ENCODE assay signal across 8 cellular contexts in genomic region chr11:64916040-64916847, GRCh38. TPM values are rescaled to one million over a fixed set of nuclear protein-coding genes. Genes with fewer than 3 reads are reported as not detected.
DNase-seq lines count a peak whose midpoint lies in the region; FAIRE-seq and TF ChIP-seq lines count a peak whose summit lies in the region.

No MANE protein-coding gene starts in this region.

- H3K36me3 ChIP-seq in Karpas-422 (ENCODE audit: insufficient read depth, low read length) (peaks cover 4% of the 10 kb centered on the region; the same call in 1 of the 2 replicates), muscle layer of duodenum (ENCODE audit: control insufficient read depth in 1 of 2, insufficient read depth in 2 of 2, low read length in 2 of 2) (peaks cover 18 to 33% of the 10 kb centered on the region in 2 donors)

- H3K79me2 ChIP-seq in Karpas-422 (ENCODE audit: low read length) = peaks cover 21% of the 10 kb centered on the region

- H3K27me3 ChIP-seq in Karpas-422 (ENCODE audit: low read length) (no peaks in the 10 kb centered on the region), muscle layer of duodenum (ENCODE audit: low read depth, low read length) (no peaks in the 10 kb centered on the region)

- H3K4me3 ChIP-seq in Karpas-422 (ENCODE audit: low read length) (peak overlapping the region; percentile 75), epithelial cell of proximal tubule (ENCODE audit: low read depth, low read length) (peak overlapping the region; percentile 97), muscle layer of duodenum (ENCODE audit: low read depth in 1 of 2, low read length in 2 of 2) (peak overlapping the region; percentile 91 to 98)

- H2AFZ ChIP-seq in Karpas-422 (ENCODE audit: low read length) = no peak overlapping the region

- H3K9ac ChIP-seq in Karpas-422 (ENCODE audit: low read length) = peak overlapping the region; percentile 82

- H3K4me1 ChIP-seq in Karpas-422 (ENCODE audit: low read length) (peaks cover 39% of the 10 kb centered on the region), muscle layer of duodenum (ENCODE audit: control insufficient read depth in 1 of 2, insufficient read depth in 2 of 2, low read length in 2 of 2) (peaks cover 12 to 33% of the 10 kb centered on the region in 2 donors)

- H3K27ac ChIP-seq in Karpas-422 (ENCODE audit: low read length) = peak overlapping the region; percentile 41
- H3K27ac ChIP-seq in muscle layer of duodenum (ENCODE audit: low read length) = peak overlapping the region; percentile 92

- no peak for FAIRE-seq in urothelium cell line (lab: Jason Lieb, UNC)

- peak; percentile 37 for DNase-seq in activated gamma-delta T cell treated with Interleukin-2 at 50 U/mL for 16 hours
- no peak for DNase-seq in activated gamma-delta T cell (lab: John Stamatoyannopoulos, UW)
- peak; percentile 68 for DNase-seq in Karpas-422
- peak; percentile 38 for DNase-seq in activated CD4-positive, alpha-beta T cell treated with anti-CD3 and anti-CD28 coated beads for 48 hours
- no peak for DNase-seq in epithelial cell of proximal tubule (ENCODE audit: low read depth)
- DNase-seq in urothelium cell line (ENCODE audit: low spot score) = peak; percentile 44
- no peak for DNase-seq in NCI-H187 treated with DMSO at 0.1 percent for 48 hours (lab: John Stamatoyannopoulos, UW)

- H3K9me2 ChIP-seq in Karpas-422 (replicated peaks; ENCODE audit: insufficient read depth, low read length) = no peaks in the 10 kb centered on the region

- no peaks in the 10 kb centered on the region for H4K20me1 ChIP-seq in Karpas-422 (ENCODE audit: insufficient read depth, low read depth, low read length)

- no peak for TF ChIP-seq CTCF in epithelial cell of proximal tubule (conservative IDR thresholded peaks at IDR 0.05; ENCODE audit: low read depth, low read length)

- no peaks in the 10 kb centered on the region for H3K9me3 ChIP-seq in Karpas-422 (ENCODE audit: low read length)
- H3K9me3 ChIP-seq in muscle layer of duodenum (ENCODE audit: control insufficient read depth in 1 of 2, low read length in 2 of 2) = no peaks in the 10 kb centered on the region

- H3K4me2 ChIP-seq in Karpas-422 (ENCODE audit: low read depth, low read length, poor library complexity, severe bottlenecking) = peak overlapping the region; percentile 81

RNA-seq across cellular contexts. Expression of gene ATG2A, which starts 0.8 kb away (rescaled TPM):
- total RNA-seq in Karpas-422 (2014; rRNA removed; shearing (Covaris generic); ENCODE audit: low replicate concordance) = 16.2 and 24.6 TPM in 2 replicates
- 22.4 and 25.8 TPM in 2 replicates for total RNA-seq in epithelial cell of proximal tubule

RNA-seq across cellular contexts. Expression of gene PPP2R5B, which starts 8.2 kb away (rescaled TPM):
- total RNA-seq in Karpas-422 (2014; rRNA removed; shearing (Covaris generic); ENCODE audit: low replicate concordance) = 1.8 and 7.5 TPM in 2 replicates
- 16.8 and 32.9 TPM in 2 replicates for total RNA-seq in epithelial cell of proximal tubule

RNA-seq across cellular contexts. Expression of gene GPHA2, which starts 19.4 kb away (rescaled TPM):
- not detected in 2 replicates for total RNA-seq in Karpas-422 (2014; rRNA removed; shearing (Covaris generic); ENCODE audit: low replicate concordance)
- total RNA-seq in epithelial cell of proximal tubule = not detected in 2 replicates

RNA-seq across cellular contexts. Expression of gene EHD1, which starts 37.8 kb away (rescaled TPM):
- 30.8 and 77.3 TPM in 2 replicates for total RNA-seq in Karpas-422 (2014; rRNA removed; shearing (Covaris generic); ENCODE audit: low replicate concordance)
- 82.7 and 93.4 TPM in 2 replicates for total RNA-seq in epithelial cell of proximal tubule

RNA-seq across cellular contexts. Expression of gene MAJIN, which starts 55.7 kb away (rescaled TPM):
- not detected in 2 replicates for total RNA-seq in Karpas-422 (2014; rRNA removed; shearing (Covaris generic); ENCODE audit: low replicate concordance)
- total RNA-seq in epithelial cell of proximal tubule = not detected in 2 replicates

Comparison
In these comparisons a context has a peak if more than half of its experiments do, and no peak if none do; other contexts are left out.
1. DNase-seq: peak in activated gamma-delta T cell treated with Interleukin-2 at 50 U/mL for 16 hours (single experiment), Karpas-422 (single experiment), activated CD4-positive, alpha-beta T cell treated with anti-CD3 and anti-CD28 coated beads for 48 hours (single experiment) and urothelium cell line (single experiment); none in activated gamma-delta T cell (single experiment), epithelial cell of proximal tubule (single experiment) and NCI-H187 treated with DMSO at 0.1 percent for 48 hours (single experiment).
2. Peak in every context shown above with its lines, with median percentiles within 50 percentile points of each other: H3K4me3 ChIP-seq.